Comparison of ENCODE assay signal across 20 cellular contexts in genomic region chr18:63241739-63242138, GRCh38.
DNase-seq lines count a peak whose midpoint lies in the region; ATAC-seq, FAIRE-seq and TF ChIP-seq lines count a peak whose summit lies in the region.
"Had no signal": no experiment of that assay in that cellular context is flagged by ENCODE, and none has a peak within 500 bp of the region (broad histone marks: within the 10 kb centered on the region; RNA-seq: fewer than 3 reads in every experiment).

No MANE protein-coding gene starts in this region.

- TF ChIP-seq POLR2A in GM12891 (IDR thresholded peaks at IDR 0.05; ENCODE audit: low read depth, low read length): no peak

- peaks cover 0 to 3% (median 0%) of the 10 kb centered on the region in 7 donors for H3K9me3 Mint-ChIP-seq in CD4-positive, CD25-positive, alpha-beta regulatory T cell
- H3K9me3 Mint-ChIP-seq in memory B cell: peaks cover 2% of the 10 kb centered on the region
- H3K9me3 Mint-ChIP-seq: CD8-positive, alpha-beta T cell had no signal

- no peak for ATAC-seq in CD4-positive, CD25-positive, alpha-beta regulatory T cell (ENCODE audit: low read depth in 2 of 2)
- ATAC-seq in memory B cell (ENCODE audit: low read depth) (no peak), HG03378 (IDR thresholded peaks at IDR 0.05; ENCODE audit: unreplicated experiment) (no peak), GM19324 (IDR thresholded peaks at IDR 0.05; ENCODE audit: low FRiP score, unreplicated experiment) (no peak), HG03342 (IDR thresholded peaks at IDR 0.05; ENCODE audit: unreplicated experiment) (no peak)
- ATAC-seq: CD8-positive, alpha-beta T cell; Right ventricle myocardium inferior had no signal

- H3K36me3 ChIP-seq in CD4-positive, CD25-positive, alpha-beta regulatory T cell (ENCODE audit: control insufficient read depth, insufficient read depth, low read length): peaks cover 35% of the 10 kb centered on the region

- peaks cover 4% of the 10 kb centered on the region for H3K4me1 ChIP-seq in CD4-positive, CD25-positive, alpha-beta regulatory T cell (ENCODE audit: control insufficient read depth, insufficient read depth, low read length, poor library complexity, severe bottlenecking)

- peak overlapping the region in 2 of 3 donors; percentile 29 to 55 for H3K27ac Mint-ChIP-seq in CD4-positive, CD25-positive, alpha-beta regulatory T cell
- H3K27ac Mint-ChIP-seq in memory B cell: peak overlapping the region; percentile 82

- peaks cover 59% of the 10 kb centered on the region for H3K36me3 Mint-ChIP-seq in CD4-positive, CD25-positive, alpha-beta regulatory T cell
- peaks cover 21% of the 10 kb centered on the region for H3K36me3 Mint-ChIP-seq in memory B cell

- no peak overlapping the region for H3K4me3 Mint-ChIP-seq in CD4-positive, CD25-positive, alpha-beta regulatory T cell
- no peak overlapping the region for H3K4me3 Mint-ChIP-seq in memory B cell
- H3K4me3 Mint-ChIP-seq: CD8-positive, alpha-beta T cell had no signal

- H3K4me1 Mint-ChIP-seq in CD4-positive, CD25-positive, alpha-beta regulatory T cell: peaks cover 38 to 72% (median 64%) of the 10 kb centered on the region in 4 donors
- H3K4me1 Mint-ChIP-seq in memory B cell: peaks cover 32% of the 10 kb centered on the region

- H3K9me3 ChIP-seq in CD4-positive, CD25-positive, alpha-beta regulatory T cell (ENCODE audit: control insufficient read depth in 2 of 2, low read length in 2 of 2): no peaks in the 10 kb centered on the region

- TF ChIP-seq CTCF in D721Med (IDR thresholded peaks at IDR 0.05; ENCODE audit: insufficient read depth, missing control alignments): no peak

- no peak overlapping the region for H3K27ac ChIP-seq in CD4-positive, CD25-positive, alpha-beta regulatory T cell (ENCODE audit: insufficient read depth, low read length, poor library complexity, severe bottlenecking)

- peak; percentile 66 for FAIRE-seq in GM12891 (lab: Jason Lieb, UNC)
- no peak for FAIRE-seq in D721Med (lab: Jason Lieb, UNC)
- FAIRE-seq: H54 had no signal

- no peaks in the 10 kb centered on the region for H3K27me3 Mint-ChIP-seq in CD4-positive, CD25-positive, alpha-beta regulatory T cell
- no peaks in the 10 kb centered on the region for H3K27me3 Mint-ChIP-seq in memory B cell

- no peak for DNase-seq in CD4-positive, CD25-positive, alpha-beta regulatory T cell
- DNase-seq in GM12891 (ENCODE audit: insufficient read length, low spot score) (no peak), memory B cell (ENCODE audit: low spot score in 2 of 2) (no peak), renal cortical epithelial cell (ENCODE audit: low read depth) (peak; percentile 61), D721Med (ENCODE audit: insufficient read length, low spot score) (no peak)
- DNase-seq: ACHN; CD8-positive, alpha-beta T cell; DND-41; GF-D8; IMR-90; Kasumi-1; NCI-H187 treated with DMSO at 0.1 percent for 48 hours; NCI-H2171; NCI-H446 treated with DMSO at 0.1 percent for 48 hours; NCI-H82 had no signal

- no peaks in the 10 kb centered on the region for H3K27me3 ChIP-seq in CD4-positive, CD25-positive, alpha-beta regulatory T cell (ENCODE audit: control insufficient read depth, insufficient read depth, low read length)

- no peak overlapping the region for H3K4me3 ChIP-seq in CD4-positive, CD25-positive, alpha-beta regulatory T cell (ENCODE audit: low read depth, low read length)

TF ChIP-seq in GM12891, 5 proteins besides CTCF, POLR2A, EP300 and RAD21:
- TF ChIP-seq TAF1 (IDR thresholded peaks at IDR 0.05; ENCODE audit: low read depth, low read length): no peak
- TF ChIP-seq POU2F2 (IDR thresholded peaks at IDR 0.05; ENCODE audit: low read depth, low read length): no peak
- no peak for TF ChIP-seq SPI1 (IDR thresholded peaks at IDR 0.05; ENCODE audit: low read depth, low read length)
- TF ChIP-seq POLR2AphosphoS5 (IDR thresholded peaks at IDR 0.05; ENCODE audit: low read depth, low read length): no peak
- no peak for TF ChIP-seq PAX5 (IDR thresholded peaks at IDR 0.05; ENCODE audit: insufficient read depth, low read length, severe bottlenecking)
